12 cellular contexts compared by ENCODE assay signal in the genomic region with DNA sequence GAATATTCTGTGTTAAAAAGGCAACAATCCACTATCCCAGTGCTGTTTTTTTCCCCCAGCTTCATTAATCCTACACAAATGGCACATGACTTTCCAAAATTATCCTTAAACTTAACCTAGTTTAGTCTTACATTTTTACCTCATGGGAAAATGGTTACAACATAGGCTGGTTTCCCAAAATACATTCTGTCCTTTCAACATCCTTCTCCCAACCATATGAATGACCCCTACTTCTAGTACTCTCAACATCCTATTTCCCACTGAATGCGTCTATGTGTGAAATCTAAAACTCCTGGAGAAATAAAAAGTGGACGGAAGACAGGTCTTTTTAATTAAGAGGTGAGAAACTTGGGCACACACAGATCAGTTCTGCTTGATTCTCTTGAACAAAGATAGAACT. TPM values are rescaled to one million over a fixed set of nuclear protein-coding genes. Genes with fewer than 3 reads are reported as not detected.
DNase-seq lines count a peak whose midpoint lies in the region; ATAC-seq and TF ChIP-seq lines count a peak whose summit lies in the region.
"Had no signal": no experiment of that assay in that cellular context is flagged by ENCODE, and none has a peak within 500 bp of the region (broad histone marks: within the 10 kb centered on the region; RNA-seq: fewer than 3 reads in every experiment).

No MANE protein-coding gene starts in this region.

- no peak overlapping the region for H3K4me3 ChIP-seq in psoas muscle
- H3K4me3 ChIP-seq: HAP-1 had no signal

- no peak for DNase-seq in stimulated activated naive CD8-positive, alpha-beta T cell treated with anti-CD3 and anti-CD28 coated beads, Interleukin-15, amount 100 ng/mL, for 72 hours
- peak; percentile 38 for DNase-seq in fibroblast of gingiva (ENCODE audit: low read depth)
- DNase-seq in psoas muscle = no peak
- DNase-seq in activated effector memory CD4-positive, alpha-beta T cell treated with Interleukin-2 at 50 U/mL for 16 hours = no peak
- DNase-seq in hypothalamus (lab: John Stamatoyannopoulos, UW) = no peak
- no peak for DNase-seq in NCI-H1417 (lab: John Stamatoyannopoulos, UW)
- DNase-seq: DMS53, GF-D8 had no signal

- WGBS in psoas muscle, 3 donors = 37 to 69% (median 41%) methylated on average over 2 of the region's 2 CpGs

- peak overlapping the region; percentile 1 for H3K27ac Mint-ChIP-seq in stimulated activated naive CD8-positive, alpha-beta T cell treated with anti-CD3 and anti-CD28 coated beads, Interleukin-15, Interleukin-2, amounts not matched to agents 100 ng/mL and 50 ng/mL, for 24 hours
- no peak overlapping the region for H3K27ac Mint-ChIP-seq in stimulated activated naive CD8-positive, alpha-beta T cell treated with anti-CD3 and anti-CD28 coated beads, Interleukin-15, amount 100 ng/mL, for 72 hours
- H3K27ac Mint-ChIP-seq: B cell had no signal

- H3K4me3 Mint-ChIP-seq in stimulated activated naive CD8-positive, alpha-beta T cell treated with anti-CD3 and anti-CD28 coated beads, Interleukin-15, Interleukin-2, amounts not matched to agents 100 ng/mL and 50 ng/mL, for 24 hours = no peak overlapping the region
- H3K4me3 Mint-ChIP-seq in stimulated activated naive CD8-positive, alpha-beta T cell treated with anti-CD3 and anti-CD28 coated beads, Interleukin-15, amount 100 ng/mL, for 72 hours = no peak overlapping the region
- H3K4me3 Mint-ChIP-seq: B cell had no signal

- H3K36me3 Mint-ChIP-seq in stimulated activated naive CD8-positive, alpha-beta T cell treated with anti-CD3 and anti-CD28 coated beads, Interleukin-15, Interleukin-2, amounts not matched to agents 100 ng/mL and 50 ng/mL, for 24 hours (ENCODE audit: low read depth) = peaks cover 5% of the 10 kb centered on the region

- intact Hi-C loops in psoas muscle (cut with DNase I) = no loop called here

- no peaks in the 10 kb centered on the region for H3K9me3 Mint-ChIP-seq in stimulated activated naive CD8-positive, alpha-beta T cell treated with anti-CD3 and anti-CD28 coated beads, Interleukin-15, Interleukin-2, amounts not matched to agents 100 ng/mL and 50 ng/mL, for 24 hours
- no peaks in the 10 kb centered on the region for H3K9me3 Mint-ChIP-seq in stimulated activated naive CD8-positive, alpha-beta T cell treated with anti-CD3 and anti-CD28 coated beads, Interleukin-15, amount 100 ng/mL, for 72 hours

- no peak for TF ChIP-seq CTCF in psoas muscle (IDR thresholded peaks at IDR 0.05)

- peaks cover 17% of the 10 kb centered on the region for H3K4me1 Mint-ChIP-seq in stimulated activated naive CD8-positive, alpha-beta T cell treated with anti-CD3 and anti-CD28 coated beads, Interleukin-15, Interleukin-2, amounts not matched to agents 100 ng/mL and 50 ng/mL, for 24 hours (ENCODE audit: low read depth)
- H3K4me1 Mint-ChIP-seq in stimulated activated naive CD8-positive, alpha-beta T cell treated with anti-CD3 and anti-CD28 coated beads, Interleukin-15, amount 100 ng/mL, for 72 hours = peaks cover 25% of the 10 kb centered on the region

- peak overlapping the region; percentile 47 for H3K27ac ChIP-seq in psoas muscle
- H3K27ac ChIP-seq: C4-2B had no signal

- peaks cover 54% of the 10 kb centered on the region for H3K4me1 ChIP-seq in psoas muscle
- H3K4me1 ChIP-seq: HAP-1 had no signal

- H3K27me3 Mint-ChIP-seq in stimulated activated naive CD8-positive, alpha-beta T cell treated with anti-CD3 and anti-CD28 coated beads, Interleukin-15, Interleukin-2, amounts not matched to agents 100 ng/mL and 50 ng/mL, for 24 hours = no peaks in the 10 kb centered on the region
- H3K27me3 Mint-ChIP-seq in stimulated activated naive CD8-positive, alpha-beta T cell treated with anti-CD3 and anti-CD28 coated beads, Interleukin-15, amount 100 ng/mL, for 72 hours = no peaks in the 10 kb centered on the region
- H3K27me3 Mint-ChIP-seq: B cell had no signal

- no peaks in the 10 kb centered on the region for H3K27me3 ChIP-seq in psoas muscle (ENCODE audit: insufficient read depth in 3 of 3, low read length in 2 of 3)

- H3K9me3 ChIP-seq in psoas muscle = no peaks in the 10 kb centered on the region
- H3K9me3 ChIP-seq: HAP-1 had no signal

- peaks cover 3 to 62% of the 10 kb centered on the region in 2 donors for H3K36me3 ChIP-seq in psoas muscle (ENCODE audit: insufficient read depth in 1 of 2, low read depth in 1 of 2)
- H3K36me3 ChIP-seq: HAP-1 had no signal

- ATAC-seq in stimulated activated naive CD8-positive, alpha-beta T cell treated with anti-CD3 and anti-CD28 coated beads, Interleukin-15, amount 100 ng/mL, for 72 hours = no peak
- ATAC-seq in psoas muscle = peak; percentile 31 to 75 (median 70)

RNA-seq across cellular contexts. Expression of gene ATOSA, which starts 33.3 kb away (rescaled TPM):
- total RNA-seq in psoas muscle = 10 to 100 TPM; 45.5 to 71.7 (median 57.6) TPM
- polyA plus RNA-seq in psoas muscle = 100 to 1,000 TPM in 1 of 3 donors, 10 to 100 TPM in 1, 1 to 10 TPM in 1; 9.8 to 129 (median 67.6) TPM
